ENCODE assay signal across 17 cellular contexts in the genomic region with DNA sequence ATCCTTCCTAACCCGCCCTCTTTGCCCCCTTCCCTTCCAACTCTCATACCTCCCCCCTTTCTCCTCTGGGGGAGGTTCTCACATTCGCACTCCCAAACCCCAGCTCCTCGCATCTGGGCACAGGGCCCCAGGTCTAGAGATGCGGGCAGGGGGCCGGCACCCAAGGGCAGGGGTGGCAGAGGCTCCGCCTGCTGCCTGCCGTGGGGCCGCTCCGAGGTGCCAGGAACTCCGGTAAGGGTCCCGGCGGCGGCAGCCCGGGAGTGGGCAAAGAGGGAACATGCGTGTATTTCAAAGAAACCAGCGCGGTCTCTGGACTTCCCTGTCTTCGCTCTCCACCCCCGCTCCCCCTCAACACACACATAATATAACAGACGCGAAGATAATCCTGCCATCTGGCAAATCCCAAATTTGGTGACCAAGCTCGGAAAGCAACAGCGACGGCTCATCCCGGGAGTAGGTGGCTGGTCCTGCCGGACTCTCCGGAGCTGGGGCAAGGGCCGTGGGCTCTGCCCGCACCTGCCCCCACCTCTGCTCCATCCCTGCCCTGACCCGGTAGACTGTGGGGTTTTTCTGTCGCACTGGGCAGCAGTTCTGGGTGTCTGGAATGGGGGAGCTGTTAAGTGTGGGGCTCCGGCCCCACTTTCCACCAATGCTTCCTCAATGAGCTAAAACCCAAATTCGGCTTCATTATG. TPM values are rescaled to one million over a fixed set of nuclear protein-coding genes. Genes with fewer than 3 reads are reported as not detected.
A peak's percentile ranks its signal among the peaks of the same experiment; 100 is the strongest.
DNase-seq lines count a peak whose midpoint lies in the region; ATAC-seq and TF ChIP-seq lines count a peak whose summit lies in the region.
"Had no signal": no experiment of that assay in that cellular context is flagged by ENCODE, and none has a peak within 500 bp of the region (broad histone marks: within the 10 kb centered on the region; RNA-seq: fewer than 3 reads in every experiment).

No MANE protein-coding gene starts in this region.

- peaks cover 20% of the 10 kb centered on the region for H3K4me1 Mint-ChIP-seq in progenitor cell of endocrine pancreas (ENCODE audit: low read depth)
- peaks cover 19% of the 10 kb centered on the region for H3K4me1 Mint-ChIP-seq in stimulated activated memory B cell treated with anti-CD40 and anti-IgM and Interleukin-4, amounts not matched to agents 10 μg/mL and 1 μg/mL and 100 μg/mL, for 72 hours

- no peak for ATAC-seq in stimulated activated memory B cell treated with anti-CD40 and anti-IgM and Interleukin-4, amounts not matched to agents 10 μg/mL and 1 μg/mL and 100 μg/mL, for 72 hours
- ATAC-seq: activated CD8-positive, alpha-beta T cell treated with anti-CD3 and anti-CD28 coated beads for 36 hours; PC-3 had no signal

- peak overlapping the region; percentile 41 to 50 for H3K4me3 ChIP-seq in foreskin fibroblast (ENCODE audit: low read depth in 1 of 2, low read length in 2 of 2)
- H3K4me3 ChIP-seq: BLaER1, lung had no signal

- H3K36me3 Mint-ChIP-seq in progenitor cell of endocrine pancreas (ENCODE audit: insufficient read depth): no peaks in the 10 kb centered on the region
- H3K36me3 Mint-ChIP-seq in stimulated activated memory B cell treated with anti-CD40 and anti-IgM and Interleukin-4, amounts not matched to agents 10 μg/mL and 1 μg/mL and 100 μg/mL, for 72 hours: no peaks in the 10 kb centered on the region

- peak; percentile 37 for DNase-seq in ELF-1 (ENCODE audit: low read depth, low spot score)
- peak; percentile 22 for DNase-seq in NCI-H69 (lab: John Stamatoyannopoulos, UW)
- peak in 1 of 2 donors; percentile 23 for DNase-seq in foreskin fibroblast
- no peak for DNase-seq in progenitor cell of endocrine pancreas (ENCODE audit: low spot score, unreplicated experiment)
- DNase-seq in NOMO-1 (lab: John Stamatoyannopoulos, UW; ENCODE audit: unreplicated experiment in 2 of 2): no peak
- no peak for DNase-seq in kidney glomerular epithelial cell (lab: John Stamatoyannopoulos, UW)
- no peak for DNase-seq in stimulated activated CD8-positive, alpha-beta memory T cell treated with anti-CD3 and anti-CD28 coated beads, Interleukin-4, amount 100 ng/mL, for 48 hours
- DNase-seq: activated CD8-positive, alpha-beta T cell treated with anti-CD3 and anti-CD28 coated beads for 36 hours; activated naive CD4-positive, alpha-beta T cell treated with anti-CD3 and anti-CD28 coated beads, Interleukin-2, amount 10 ng/mL, durations not matched to agents 7 days and 5 days; colonic mucosa; GF-D8; NCI-H1694; PC-3 had no signal

- H3K4me3 Mint-ChIP-seq in progenitor cell of endocrine pancreas (ENCODE audit: low read depth): peak overlapping the region; percentile 63
- no peak overlapping the region for H3K4me3 Mint-ChIP-seq in stimulated activated memory B cell treated with anti-CD40 and anti-IgM and Interleukin-4, amounts not matched to agents 10 μg/mL and 1 μg/mL and 100 μg/mL, for 72 hours
- H3K4me3 Mint-ChIP-seq: activated CD8-positive, alpha-beta T cell treated with anti-CD3 and anti-CD28 coated beads for 36 hours; activated naive CD4-positive, alpha-beta T cell treated with anti-CD3 and anti-CD28 coated beads, Interleukin-2, amount 10 ng/mL, durations not matched to agents 7 days and 5 days; T-helper 2 cell treated with Interferon-gamma antibody and Interleukin-4, amounts not matched to agents 5 μg/mL and 100 μg/mL, for 36 hours had no signal

- H3K27ac Mint-ChIP-seq in progenitor cell of endocrine pancreas: peak overlapping the region; percentile 29
- no peak overlapping the region for H3K27ac Mint-ChIP-seq in stimulated activated memory B cell treated with anti-CD40 and anti-IgM and Interleukin-4, amounts not matched to agents 10 μg/mL and 1 μg/mL and 100 μg/mL, for 72 hours
- H3K27ac Mint-ChIP-seq: activated CD8-positive, alpha-beta T cell treated with anti-CD3 and anti-CD28 coated beads for 36 hours had no signal

- no peaks in the 10 kb centered on the region for H3K9me3 Mint-ChIP-seq in progenitor cell of endocrine pancreas (ENCODE audit: low read depth)
- no peaks in the 10 kb centered on the region for H3K9me3 Mint-ChIP-seq in stimulated activated memory B cell treated with anti-CD40 and anti-IgM and Interleukin-4, amounts not matched to agents 10 μg/mL and 1 μg/mL and 100 μg/mL, for 72 hours
- H3K9me3 Mint-ChIP-seq: activated CD8-positive, alpha-beta T cell treated with anti-CD3 and anti-CD28 coated beads for 36 hours; T-helper 2 cell treated with Interferon-gamma antibody and Interleukin-4, amounts not matched to agents 5 μg/mL and 100 μg/mL, for 36 hours had no signal

- no peak for TF ChIP-seq CTCF in foreskin fibroblast (IDR thresholded peaks at IDR 0.05; ENCODE audit: low read depth, low read length)
- no peak for TF ChIP-seq CTCF in progenitor cell of endocrine pancreas (IDR thresholded peaks at IDR 0.05; ENCODE audit: unreplicated experiment)

- peaks cover 86% of the 10 kb centered on the region for H3K27me3 Mint-ChIP-seq in progenitor cell of endocrine pancreas
- peaks cover 53% of the 10 kb centered on the region for H3K27me3 Mint-ChIP-seq in stimulated activated memory B cell treated with anti-CD40 and anti-IgM and Interleukin-4, amounts not matched to agents 10 μg/mL and 1 μg/mL and 100 μg/mL, for 72 hours
- H3K27me3 Mint-ChIP-seq: activated naive CD4-positive, alpha-beta T cell treated with anti-CD3 and anti-CD28 coated beads, Interleukin-2, amount 10 ng/mL, durations not matched to agents 7 days and 5 days had no signal

RNA-seq across cellular contexts. Expression of a gene that starts 31.0 kb away (rescaled TPM):
- 40.3 and 48.6 TPM in 2 replicates for total RNA-seq in progenitor cell of endocrine pancreas
- total RNA-seq: activated CD8-positive, alpha-beta T cell treated with anti-CD3 and anti-CD28 coated beads for 36 hours had no signal

Comparison
In these comparisons a context has a peak if more than half of its experiments do, and no peak if none do; other contexts are left out.
1. DNase-seq: peak in ELF-1 (single experiment) and NCI-H69 (single experiment); none in progenitor cell of endocrine pancreas (single experiment), NOMO-1 (0 of 2), kidney glomerular epithelial cell (single experiment) and stimulated activated CD8-positive, alpha-beta memory T cell treated with anti-CD3 and anti-CD28 coated beads, Interleukin-4, amount 100 ng/mL, for 48 hours (single experiment).